In genomic region chr5:78660401-78660800, GRCh38 we compare ENCODE assay signal across 26 cellular contexts. TPM values are rescaled to one million over a fixed set of nuclear protein-coding genes. Genes with fewer than 3 reads are reported as not detected.
A peak's percentile ranks its signal among the peaks of the same experiment; 100 is the strongest.
DNase-seq lines count a peak whose midpoint lies in the region; ATAC-seq, FAIRE-seq and TF ChIP-seq lines count a peak whose summit lies in the region.
"Had no signal": no experiment of that assay in that cellular context is flagged by ENCODE, and none has a peak within 500 bp of the region (broad histone marks: within the 10 kb centered on the region; RNA-seq: fewer than 3 reads in every experiment).

No MANE protein-coding gene starts in this region.

- H3K4me3 ChIP-seq in A549 (no peak overlapping the region), astrocyte (ENCODE audit: insufficient read depth, low read depth, low read length) (no peak overlapping the region), left lung (no peak overlapping the region)
- H3K4me3 ChIP-seq: MG63, SJSA1 had no signal

- no peak for TF ChIP-seq RAD21 in A549 (conservative IDR thresholded peaks at IDR 0.05 in 1 of 2, IDR thresholded peaks at IDR 0.05 in 1 of 2)

- POLR2A ChIA-PET in A549 (lab: Yijun Ruan, JAX) = interaction anchor here (1.2 kb wide), 1 partner anchor 12 kb away, joined by 3 read pairs; the partner anchor contains the start of gene LHFPL2

- H3K79me2 ChIP-seq in astrocyte (ENCODE audit: insufficient read depth, low read length) = no peaks in the 10 kb centered on the region

- H3K9ac ChIP-seq in astrocyte (ENCODE audit: low read length) = no peak overlapping the region

- TF ChIP-seq POLR2A in A549 (IDR thresholded peaks at IDR 0.05; ENCODE audit: low read length) = no peak

- DNase-seq in A549 (ENCODE audit: low read depth in 1 of 2, low spot score in 1 of 2) (no peak), GM19239 (ENCODE audit: insufficient read length, low spot score) (no peak), astrocyte (ENCODE audit: low read depth) (no peak), left lung (no peak), posterior cingulate gyrus (no peak)
- DNase-seq in activated naive CD8-positive, alpha-beta T cell treated with anti-CD3 and anti-CD28 coated beads, Interleukin-2, amount 50 U/mL, for 24 hours = no peak
- DNase-seq in activated CD4-positive, CD25-positive, alpha-beta regulatory T cell (lab: John Stamatoyannopoulos, UW) = no peak
- DNase-seq: CD4-positive, CD25-positive, alpha-beta regulatory T cell; COR-L47; DMS 273 treated with DMSO at 0.1 percent for 48 hours; Kasumi-1; MG63; NCI-H1092; NCI-H1436; NCI-H187 treated with DMSO at 0.1 percent for 48 hours; NCI-H2107; NCI-H524; NCI-H774 had no signal

- no peaks in the 10 kb centered on the region for H3K9me3 Mint-ChIP-seq in astrocyte (ENCODE audit: unreplicated experiment)
- H3K9me3 Mint-ChIP-seq in activated naive CD8-positive, alpha-beta T cell treated with anti-CD3 and anti-CD28 coated beads, Interleukin-2, amount 50 U/mL, for 24 hours = no peaks in the 10 kb centered on the region
- H3K9me3 Mint-ChIP-seq: T-helper 1 cell treated with Interleukin-12 subunit alpha and Interleukin-12 subunit beta and Interleukin-4 antibody, amounts not matched to agents 30 μg/mL and 1 μg/mL, for 36 hours had no signal

- ATAC-seq in A549 (no peak), left lung (peak; percentile 21)
- ATAC-seq in activated naive CD8-positive, alpha-beta T cell treated with anti-CD3 and anti-CD28 coated beads, Interleukin-2, amount 50 U/mL, for 24 hours = no peak
- ATAC-seq: HCT116, Right ventricle myocardium inferior had no signal

- no peak overlapping the region for H3K4me3 Mint-ChIP-seq in astrocyte (ENCODE audit: unreplicated experiment)
- H3K4me3 Mint-ChIP-seq in activated naive CD8-positive, alpha-beta T cell treated with anti-CD3 and anti-CD28 coated beads, Interleukin-2, amount 50 U/mL, for 24 hours = no peak overlapping the region
- H3K4me3 Mint-ChIP-seq: CD4-positive, CD25-positive, alpha-beta regulatory T cell; IgD-negative memory B cell; T-helper 1 cell treated with Interleukin-12 subunit alpha and Interleukin-12 subunit beta and Interleukin-4 antibody, amounts not matched to agents 30 μg/mL and 1 μg/mL, for 36 hours had no signal

- H3K4me1 Mint-ChIP-seq in astrocyte (ENCODE audit: low read depth, unreplicated experiment) = no peaks in the 10 kb centered on the region
- no peaks in the 10 kb centered on the region for H3K4me1 Mint-ChIP-seq in activated naive CD8-positive, alpha-beta T cell treated with anti-CD3 and anti-CD28 coated beads, Interleukin-2, amount 50 U/mL, for 24 hours
- H3K4me1 Mint-ChIP-seq: CD4-positive, CD25-positive, alpha-beta regulatory T cell had no signal

- H3K4me1 ChIP-seq in A549 = peaks cover 22% of the 10 kb centered on the region
- H3K4me1 ChIP-seq in astrocyte (ENCODE audit: insufficient read depth, low read length) = peaks cover 15% of the 10 kb centered on the region
- H3K4me1 ChIP-seq in left lung = peaks cover 0 to 5% of the 10 kb centered on the region in 2 donors

- WGBS in A549 (ENCODE audit: missing lambda C conversion rate) = 45% methylated on average over 1 of the region's 1 CpG

- H3K27me3 ChIP-seq in astrocyte (ENCODE audit: insufficient read depth, low read length) (no peaks in the 10 kb centered on the region), left lung (no peaks in the 10 kb centered on the region)
- H3K27me3 ChIP-seq: MG63, SJSA1 had no signal

- H3K27ac Mint-ChIP-seq in astrocyte (ENCODE audit: unreplicated experiment) = no peak overlapping the region
- H3K27ac Mint-ChIP-seq in activated naive CD8-positive, alpha-beta T cell treated with anti-CD3 and anti-CD28 coated beads, Interleukin-2, amount 50 U/mL, for 24 hours = no peak overlapping the region
- H3K27ac Mint-ChIP-seq: CD4-positive, CD25-positive, alpha-beta regulatory T cell; IgD-negative memory B cell; T-helper 1 cell treated with Interleukin-12 subunit alpha and Interleukin-12 subunit beta and Interleukin-4 antibody, amounts not matched to agents 30 μg/mL and 1 μg/mL, for 36 hours had no signal

- no peaks in the 10 kb centered on the region for H4K20me1 ChIP-seq in astrocyte (ENCODE audit: insufficient read depth, low read length)

- H3K9me3 ChIP-seq in A549 (no peaks in the 10 kb centered on the region), astrocyte (ENCODE audit: insufficient read depth, low read depth, low read length) (no peaks in the 10 kb centered on the region), left lung (no peaks in the 10 kb centered on the region)
- H3K9me3 ChIP-seq: MG63, SJSA1 had no signal

- H3K4me2 ChIP-seq in A549 = peak overlapping the region; percentile 18
- no peak overlapping the region for H3K4me2 ChIP-seq in astrocyte (ENCODE audit: low read length)

- H3K27ac ChIP-seq in A549 (peak overlapping the region; percentile 27 to 51; a peak in 4 of 6 replicates), astrocyte (ENCODE audit: low read depth, low read length) (peak overlapping the region; percentile 10), left lung (no peak overlapping the region)

- no peak for TF ChIP-seq CTCF in A549 (IDR thresholded peaks at IDR 0.05)
- no peak for TF ChIP-seq CTCF in astrocyte (IDR thresholded peaks at IDR 0.05; ENCODE audit: insufficient read depth, low read depth, low read length)
- TF ChIP-seq CTCF in left lung (IDR thresholded peaks at IDR 0.05) = no peak

- CTCF ChIA-PET in A549 (lab: Yijun Ruan, JAX) = no interaction called here

- H3K36me3 ChIP-seq in astrocyte (ENCODE audit: insufficient read depth, low read length) (no peaks in the 10 kb centered on the region), left lung (no peaks in the 10 kb centered on the region)
- H3K36me3 ChIP-seq: MG63, SJSA1 had no signal

- H3K27me3 Mint-ChIP-seq in astrocyte (ENCODE audit: low read depth, unreplicated experiment) = peaks cover 5% of the 10 kb centered on the region
- peaks cover 14% of the 10 kb centered on the region for H3K27me3 Mint-ChIP-seq in activated naive CD8-positive, alpha-beta T cell treated with anti-CD3 and anti-CD28 coated beads, Interleukin-2, amount 50 U/mL, for 24 hours
- H3K27me3 Mint-ChIP-seq: IgD-negative memory B cell had no signal

- H3K36me3 Mint-ChIP-seq in astrocyte (ENCODE audit: low read depth, unreplicated experiment) = no peaks in the 10 kb centered on the region
- no peaks in the 10 kb centered on the region for H3K36me3 Mint-ChIP-seq in activated naive CD8-positive, alpha-beta T cell treated with anti-CD3 and anti-CD28 coated beads, Interleukin-2, amount 50 U/mL, for 24 hours (ENCODE audit: low read depth)
- H3K36me3 Mint-ChIP-seq: CD4-positive, CD25-positive, alpha-beta regulatory T cell; IgD-negative memory B cell had no signal

- no peak for FAIRE-seq in A549 (lab: Jason Lieb, UNC)
- peak; percentile 66 for FAIRE-seq in GM19239 (lab: Jason Lieb, UNC)
- no peak for FAIRE-seq in astrocyte (lab: Jason Lieb, UNC)
- FAIRE-seq: GM12892, H1, RCC 7860 had no signal

- intact Hi-C loops in left lung (cut with DNase I) (no loop called here), posterior cingulate gyrus (cut with DNase I) (no loop called here)

- TF ChIP-seq EP300 in A549 (IDR thresholded peaks at IDR 0.05) = no peak

- H2AFZ ChIP-seq in astrocyte (ENCODE audit: low read depth, low read length) = no peak overlapping the region

TF ChIP-seq in A549, 52 proteins besides CTCF, POLR2A, EP300 and RAD21:
- TF ChIP-seq HOXB13 (CRISPR knock-in tag; IDR thresholded peaks at IDR 0.05; ENCODE audit: low read depth) = no peak
- no peak for TF ChIP-seq ZNF302 (CRISPR knock-in tag; IDR thresholded peaks at IDR 0.05)
- TF ChIP-seq CHD4 (IDR thresholded peaks at IDR 0.05; ENCODE audit: borderline replicate concordance) = no peak
- TF ChIP-seq HOXA7 (CRISPR knock-in tag; IDR thresholded peaks at IDR 0.05) = no peak
- no peak for TF ChIP-seq FOSB (CRISPR knock-in tag; IDR thresholded peaks at IDR 0.05)
- TF ChIP-seq CEBPB (IDR thresholded peaks at IDR 0.05) = no peak
- no peak for TF ChIP-seq HES2 (IDR thresholded peaks at IDR 0.05)
- TF ChIP-seq PHF8 (IDR thresholded peaks at IDR 0.05; ENCODE audit: borderline replicate concordance, low read depth) = no peak
- TF ChIP-seq HEYL (CRISPR knock-in tag; IDR thresholded peaks at IDR 0.05) = no peak
- TF ChIP-seq BCL3 (IDR thresholded peaks at IDR 0.05) = no peak
- no peak for TF ChIP-seq MAZ (IDR thresholded peaks at IDR 0.05; ENCODE audit: borderline replicate concordance, low read depth, low read length)
- TF ChIP-seq MAFK (IDR thresholded peaks at IDR 0.05; ENCODE audit: partially characterized antibody) = no peak
- no peak for TF ChIP-seq JUNB (IDR thresholded peaks at IDR 0.05)
- no peak for TF ChIP-seq RNF2 (IDR thresholded peaks at IDR 0.05; ENCODE audit: borderline replicate concordance, low read depth)
- no peak for TF ChIP-seq RFX5 (IDR thresholded peaks at IDR 0.05)
- no peak for TF ChIP-seq BHLHE40 (IDR thresholded peaks at IDR 0.05; ENCODE audit: low read depth, low read length)

RNA-seq across cellular contexts. Expression of gene LHFPL2, which starts 11.8 kb away (rescaled TPM):
- polyA plus RNA-seq in A549 (2011; rRNA removed) = 24.9 and 32.2 TPM in 2 replicates
- polyA plus RNA-seq in A549 (2012; cell fraction: cytosol; rRNA removed) = 9.8 and 16.2 TPM in 2 replicates
- 17.8 and 26.0 TPM in 2 replicates for polyA plus RNA-seq in A549 (2012; cell fraction: nucleus; rRNA removed)
- 33.4 to 44.3 TPM (median 41.7 TPM) in 3 replicates for polyA plus RNA-seq in A549 (2017; fragmentation: RNase III; extraction: RNeasy Plus Mini Kit Qiagen cat#74134 plus additional on column Dnase treatment)
- polyA minus RNA-seq in A549 (2011; rRNA and poly(A)+ RNA removed) = 36.3 and 39.2 TPM in 2 replicates
- total RNA-seq in astrocyte = 17.0 and 19.8 TPM in 2 replicates
- total RNA-seq in left lung = 10 to 100 TPM; 49.3 to 89.9 TPM

Comparison
In these comparisons a context has a peak if more than half of its experiments do, and no peak if none do; other contexts are left out.
1. H3K27ac ChIP-seq: peak in A549 (2 of 2) and astrocyte (single experiment); none in left lung (0 of 2).